In genomic region chr10:8224591-8224990, GRCh38 we compare ENCODE assay signal across 29 cellular contexts.
"Had no signal": no experiment of that assay in that cellular context is flagged by ENCODE, and none has a peak within 500 bp of the region (broad histone marks: within the 10 kb centered on the region; RNA-seq: fewer than 3 reads in every experiment).

No MANE protein-coding gene starts in this region.

- ATAC-seq: activated T-cell treated with anti-CD3 and anti-CD28 coated beads, Interleukin-2, amount 50 U/mL, for 72 hours; activated T-helper 17 cell treated with anti-CD3 and anti-CD28 coated beads, Interleukin-2, amount 50 U/mL, for 72 hours; PC-3 had no signal

- H3K27ac ChIP-seq: ascending aorta, SJCRH30, SK-N-MC, WERI-Rb-1 had no signal

- H3K4me1 ChIP-seq: ascending aorta, SJCRH30 had no signal

- H3K36me3 ChIP-seq: ascending aorta, SJCRH30, WERI-Rb-1 had no signal

- H3K4me3 ChIP-seq: ascending aorta, SJCRH30, SK-N-MC had no signal

- H3K9me3 ChIP-seq: ascending aorta, SJCRH30 had no signal

- DNase-seq: activated CD4-positive, alpha-beta memory T cell treated with anti-CD3 and anti-CD28 coated beads, Interleukin-2, amount 10 ng/mL, durations not matched to agents 7 days and 5 days; activated CD4-positive, alpha-beta T cell treated with anti-CD3 and anti-CD28 coated beads for 1 hour; activated CD4-positive, alpha-beta T cell treated with anti-CD3 and anti-CD28 coated beads for 48 hours; activated CD4-positive, CD25-positive, alpha-beta regulatory T cell; activated effector memory CD4-positive, alpha-beta T cell treated with anti-CD3 and anti-CD28 coated beads, Interleukin-2, amount 50 U/mL, for 16 hours; activated naive CD4-positive, alpha-beta T cell treated with Interleukin-2 at 50 U/mL for 16 hours; activated naive CD8-positive, alpha-beta T cell treated with anti-CD3 and anti-CD28 coated beads, Interleukin-2, amount 10 ng/mL, durations not matched to agents 7 days and 5 days; activated T-cell treated with anti-CD3 and anti-CD28 coated beads, Interleukin-2, amount 50 U/mL, for 1 hour; activated T-cell treated with anti-CD3 and anti-CD28 coated beads, Interleukin-2, amount 50 U/mL, for 72 hours; amygdala; caudate nucleus; Kasumi-1; KG1; MM.1S; MV-4-11; NCI-H1092; NCI-H1417 treated with DMSO at 0.1 percent for 48 hours; NCI-H187 treated with DMSO at 0.1 percent for 48 hours; NCI-H2081 treated with DMSO at 0.1 percent for 48 hours; NCI-H345; NCI-H524 treated with DMSO at 0.1 percent for 48 hours; PC-3; SHP77; SJCRH30; T1000; WERI-Rb-1 had no signal

- H3K27me3 ChIP-seq: ascending aorta, SJCRH30 had no signal
